ENCODE assay signal across 11 cellular contexts in the genomic region with DNA sequence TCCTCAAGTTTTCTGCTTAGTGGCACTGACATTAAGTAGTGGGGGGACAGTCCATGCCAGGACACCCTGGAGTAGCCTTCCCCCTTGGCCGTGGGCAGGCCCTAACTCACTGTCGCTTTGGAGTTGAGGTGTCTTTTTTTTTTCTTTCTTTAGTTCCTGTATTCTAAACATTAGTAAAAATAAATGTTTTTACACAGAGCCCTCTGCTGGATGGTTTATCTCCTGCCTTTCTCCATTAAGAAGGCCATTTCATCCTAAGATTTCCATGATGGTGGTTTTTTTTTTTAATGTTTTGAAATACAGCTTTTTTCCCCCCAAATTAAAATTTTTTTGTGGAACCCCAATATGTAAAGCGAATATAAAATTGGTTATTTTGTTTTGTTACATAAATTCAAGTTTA. TPM values are rescaled to one million over a fixed set of nuclear protein-coding genes. Genes with fewer than 3 reads are reported as not detected.
DNase-seq lines count a peak whose midpoint lies in the region; ATAC-seq and TF ChIP-seq lines count a peak whose summit lies in the region.
"Had no signal": no experiment of that assay in that cellular context is flagged by ENCODE, and none has a peak within 500 bp of the region (broad histone marks: within the 10 kb centered on the region; RNA-seq: fewer than 3 reads in every experiment).

No MANE protein-coding gene starts in this region.

- ATAC-seq in activated CD4-positive, alpha-beta T cell treated with anti-CD3 and anti-CD28 coated beads for 36 hours, result no peak
- ATAC-seq: right cardiac atrium had no signal

- CTCF ChIA-PET in activated CD4-positive, alpha-beta T cell treated with anti-CD3 and anti-CD28 coated beads for 36 hours (lab: Charles Lee), result interaction anchor here (0.6 to 5.4 kb wide), 6 partner anchors 9 to 554 kb away, joined by 3 to 48 read pairs (median 3); a partner anchor contains a TSS

- no peak overlapping the region for H3K27ac Mint-ChIP-seq in activated CD4-positive, alpha-beta T cell treated with anti-CD3 and anti-CD28 coated beads for 36 hours
- no peak overlapping the region for H3K27ac Mint-ChIP-seq in activated CD4-positive, alpha-beta T cell treated with anti-CD3 and anti-CD28 coated beads, Interleukin-2, amount 10 ng/mL, durations not matched to agents 24 days and 14 days
- H3K27ac Mint-ChIP-seq: activated T-helper 2 cell treated with anti-CD3 and anti-CD28 coated beads, Interferon-gamma antibody, Interleukin-2, Interleukin-4, amounts not matched to agents 10 μg/mL and 5 μg/mL and 100 μg/mL, durations not matched to agents 14 hours and 24 hours and 36 hours had no signal

- DNase-seq in NOMO-1 treated with DMSO at 0.1 percent for 48 hours (lab: John Stamatoyannopoulos, UW; ENCODE audit: unreplicated experiment) (peak; percentile 53), NOMO-1 treated with dmso at 0.1 percent for 144 hours (lab: John Stamatoyannopoulos, UW; ENCODE audit: unreplicated experiment) (no peak), NCI-H69 (lab: John Stamatoyannopoulos, UW) (peak; percentile 27), choroid plexus epithelial cell (ENCODE audit: low read depth) (peak; percentile 48), renal cortical epithelial cell (ENCODE audit: low read depth) (peak; percentile 22)
- DNase-seq in activated CD4-positive, alpha-beta T cell treated with anti-CD3 and anti-CD28 coated beads for 36 hours, result no peak
- no peak for DNase-seq in activated CD4-positive, alpha-beta T cell treated with anti-CD3 and anti-CD28 coated beads for 4 hours
- DNase-seq in activated CD4-positive, alpha-beta T cell treated with anti-CD3 and anti-CD28 coated beads, Interleukin-2, amount 10 ng/mL, durations not matched to agents 24 days and 14 days, result no peak
- DNase-seq: NCI-H82 had no signal

- peaks cover 27% of the 10 kb centered on the region for H3K36me3 Mint-ChIP-seq in activated CD4-positive, alpha-beta T cell treated with anti-CD3 and anti-CD28 coated beads for 36 hours (ENCODE audit: low read depth)
- peaks cover 26% of the 10 kb centered on the region for H3K36me3 Mint-ChIP-seq in activated CD4-positive, alpha-beta T cell treated with anti-CD3 and anti-CD28 coated beads, Interleukin-2, amount 10 ng/mL, durations not matched to agents 24 days and 14 days (ENCODE audit: low read depth)

- POLR2A ChIA-PET in activated CD4-positive, alpha-beta T cell treated with anti-CD3 and anti-CD28 coated beads for 36 hours (lab: Charles Lee), result interaction anchor here (0.7 kb wide), 1 partner anchor 34 kb away, joined by 3 read pairs; a partner anchor contains a TSS

- H3K27me3 Mint-ChIP-seq in activated CD4-positive, alpha-beta T cell treated with anti-CD3 and anti-CD28 coated beads for 36 hours, result no peaks in the 10 kb centered on the region
- peaks cover 4% of the 10 kb centered on the region for H3K27me3 Mint-ChIP-seq in activated CD4-positive, alpha-beta T cell treated with anti-CD3 and anti-CD28 coated beads, Interleukin-2, amount 10 ng/mL, durations not matched to agents 24 days and 14 days

- no peak overlapping the region for H3K4me3 ChIP-seq in choroid plexus epithelial cell (ENCODE audit: low read depth, low read length)

- intact Hi-C loops in activated CD4-positive, alpha-beta T cell treated with anti-CD3 and anti-CD28 coated beads for 36 hours (cut with DNase I, micrococcal nuclease), result no loop called here
- intact Hi-C loops in activated CD4-positive, alpha-beta T cell treated with anti-CD3 and anti-CD28 coated beads, Interleukin-2, amount 10 ng/mL, durations not matched to agents 24 days and 14 days (cut with micrococcal nuclease), result no loop called here

- peak; percentile 49 for TF ChIP-seq CTCF in choroid plexus epithelial cell (conservative IDR thresholded peaks at IDR 0.05; ENCODE audit: low read depth, low read length)

- no peaks in the 10 kb centered on the region for H3K9me3 Mint-ChIP-seq in activated CD4-positive, alpha-beta T cell treated with anti-CD3 and anti-CD28 coated beads for 36 hours (ENCODE audit: low read depth)
- H3K9me3 Mint-ChIP-seq in activated CD4-positive, alpha-beta T cell treated with anti-CD3 and anti-CD28 coated beads, Interleukin-2, amount 10 ng/mL, durations not matched to agents 24 days and 14 days, result no peaks in the 10 kb centered on the region
- H3K9me3 Mint-ChIP-seq: activated T-helper 2 cell treated with anti-CD3 and anti-CD28 coated beads, Interferon-gamma antibody, Interleukin-2, Interleukin-4, amounts not matched to agents 10 μg/mL and 5 μg/mL and 100 μg/mL, durations not matched to agents 14 hours and 24 hours and 36 hours had no signal

- no peak overlapping the region for H3K4me3 Mint-ChIP-seq in activated CD4-positive, alpha-beta T cell treated with anti-CD3 and anti-CD28 coated beads for 36 hours
- H3K4me3 Mint-ChIP-seq in activated CD4-positive, alpha-beta T cell treated with anti-CD3 and anti-CD28 coated beads, Interleukin-2, amount 10 ng/mL, durations not matched to agents 24 days and 14 days, result no peak overlapping the region

- peaks cover 13% of the 10 kb centered on the region for H3K4me1 Mint-ChIP-seq in activated CD4-positive, alpha-beta T cell treated with anti-CD3 and anti-CD28 coated beads for 36 hours
- H3K4me1 Mint-ChIP-seq in activated CD4-positive, alpha-beta T cell treated with anti-CD3 and anti-CD28 coated beads, Interleukin-2, amount 10 ng/mL, durations not matched to agents 24 days and 14 days, result peaks cover 11% of the 10 kb centered on the region

RNA-seq across cellular contexts. Expression of a gene that starts 1.8 kb away (rescaled TPM):
- total RNA-seq in renal cortical epithelial cell, result 0.17 TPM in 1 of 2 replicates, not detected in the other
- 1 to 10 TPM in 1 of 2 experiments, under 1 TPM in 1; 0.58 to 1.1 TPM for total RNA-seq in activated CD4-positive, alpha-beta T cell treated with anti-CD3 and anti-CD28 coated beads for 36 hours
- total RNA-seq in activated CD4-positive, alpha-beta T cell treated with anti-CD3 and anti-CD28 coated beads, Interleukin-2, amount 10 ng/mL, durations not matched to agents 24 days and 14 days, result 1.2 and 1.6 TPM in 2 replicates

RNA-seq across cellular contexts. Expression of a gene that starts 19.1 kb away (rescaled TPM):
- 23.1 and 47.2 TPM in 2 replicates for total RNA-seq in renal cortical epithelial cell
- total RNA-seq in activated CD4-positive, alpha-beta T cell treated with anti-CD3 and anti-CD28 coated beads for 36 hours, result 10 to 100 TPM; 67.5 to 69.0 TPM
- total RNA-seq in activated CD4-positive, alpha-beta T cell treated with anti-CD3 and anti-CD28 coated beads, Interleukin-2, amount 10 ng/mL, durations not matched to agents 24 days and 14 days, result 76.6 and 81.0 TPM in 2 replicates

RNA-seq across cellular contexts. Expression of a gene that starts 29.7 kb away (rescaled TPM):
- total RNA-seq in renal cortical epithelial cell, result 0.52 and 0.65 TPM in 2 replicates
- total RNA-seq in activated CD4-positive, alpha-beta T cell treated with anti-CD3 and anti-CD28 coated beads for 36 hours, result 10 to 100 TPM; 13.2 to 14.3 TPM
- 15.5 and 16.8 TPM in 2 replicates for total RNA-seq in activated CD4-positive, alpha-beta T cell treated with anti-CD3 and anti-CD28 coated beads, Interleukin-2, amount 10 ng/mL, durations not matched to agents 24 days and 14 days

RNA-seq across cellular contexts. Expression of a gene that starts 33.7 kb away (rescaled TPM):
- 67.5 and 89.6 TPM in 2 replicates for total RNA-seq in renal cortical epithelial cell
- total RNA-seq in activated CD4-positive, alpha-beta T cell treated with anti-CD3 and anti-CD28 coated beads for 36 hours, result 10 to 100 TPM; 32.7 to 37.5 TPM
- total RNA-seq in activated CD4-positive, alpha-beta T cell treated with anti-CD3 and anti-CD28 coated beads, Interleukin-2, amount 10 ng/mL, durations not matched to agents 24 days and 14 days, result 46.7 and 46.8 TPM in 2 replicates

RNA-seq across cellular contexts. Expression of a gene that starts 38.1 kb away (rescaled TPM):
- 10.9 and 14.1 TPM in 2 replicates for total RNA-seq in renal cortical epithelial cell
- total RNA-seq in activated CD4-positive, alpha-beta T cell treated with anti-CD3 and anti-CD28 coated beads for 36 hours, result under 1 TPM; 0.91 to 0.93 TPM
- 3.0 and 3.4 TPM in 2 replicates for total RNA-seq in activated CD4-positive, alpha-beta T cell treated with anti-CD3 and anti-CD28 coated beads, Interleukin-2, amount 10 ng/mL, durations not matched to agents 24 days and 14 days

Comparison
In these comparisons a context has a peak if more than half of its experiments do, and no peak if none do; other contexts are left out.
1. DNase-seq: peak in NOMO-1 treated with DMSO at 0.1 percent for 48 hours (single experiment), NCI-H69 (single experiment), choroid plexus epithelial cell (single experiment) and renal cortical epithelial cell (single experiment); none in NOMO-1 treated with dmso at 0.1 percent for 144 hours (single experiment), activated CD4-positive, alpha-beta T cell treated with anti-CD3 and anti-CD28 coated beads for 36 hours (single experiment), activated CD4-positive, alpha-beta T cell treated with anti-CD3 and anti-CD28 coated beads for 4 hours (0 of 2) and activated CD4-positive, alpha-beta T cell treated with anti-CD3 and anti-CD28 coated beads, Interleukin-2, amount 10 ng/mL, durations not matched to agents 24 days and 14 days (single experiment).